Comparison of ENCODE assay signal across 1 cellular context in the genomic region with DNA sequence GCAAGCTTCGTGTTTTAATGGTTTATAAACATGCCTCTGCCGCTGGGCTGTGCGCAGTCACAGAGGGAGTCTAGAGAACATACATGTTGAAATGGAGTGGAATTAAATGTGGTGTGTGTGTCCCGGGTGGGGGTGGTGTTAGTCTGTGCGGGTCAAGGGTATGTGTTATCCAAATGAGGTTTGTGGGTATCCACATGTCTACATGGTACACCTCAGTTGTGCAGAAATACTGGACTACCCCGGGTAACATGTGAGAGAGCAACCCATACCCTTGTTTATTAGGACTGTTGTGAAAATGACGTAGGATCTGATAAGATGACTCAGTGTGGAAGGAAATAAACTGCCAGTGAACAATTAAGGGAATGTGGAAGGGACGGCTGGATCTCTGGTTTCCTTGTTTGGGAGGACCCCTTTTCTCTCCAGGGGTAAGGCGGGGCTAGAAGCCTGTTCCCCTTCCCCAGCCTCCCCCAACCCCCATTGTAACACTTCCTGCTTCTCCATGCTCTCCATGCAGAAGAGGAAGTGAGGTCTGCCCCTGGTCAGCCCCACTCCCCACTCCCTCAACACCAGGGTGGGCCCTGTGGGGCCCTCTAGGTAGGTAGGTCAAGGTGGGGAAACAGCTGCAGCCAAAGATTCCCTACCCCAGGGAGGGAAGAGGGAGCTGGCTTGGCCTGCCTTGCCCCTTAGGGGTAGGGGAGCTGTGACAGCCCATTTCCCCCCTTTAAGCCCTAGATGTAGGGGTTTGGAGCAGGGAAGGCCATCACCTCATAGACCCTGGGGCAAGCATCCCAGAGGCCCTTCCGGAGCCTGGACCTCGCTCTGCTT.
TF ChIP-seq lines count a peak whose summit lies in the region.

No MANE protein-coding gene starts in this region.

TF ChIP-seq in K562, 482 proteins besides CTCF, POLR2A, EP300 and RAD21 (continued from another document and continues in another):
- TF ChIP-seq, protein P1, sequence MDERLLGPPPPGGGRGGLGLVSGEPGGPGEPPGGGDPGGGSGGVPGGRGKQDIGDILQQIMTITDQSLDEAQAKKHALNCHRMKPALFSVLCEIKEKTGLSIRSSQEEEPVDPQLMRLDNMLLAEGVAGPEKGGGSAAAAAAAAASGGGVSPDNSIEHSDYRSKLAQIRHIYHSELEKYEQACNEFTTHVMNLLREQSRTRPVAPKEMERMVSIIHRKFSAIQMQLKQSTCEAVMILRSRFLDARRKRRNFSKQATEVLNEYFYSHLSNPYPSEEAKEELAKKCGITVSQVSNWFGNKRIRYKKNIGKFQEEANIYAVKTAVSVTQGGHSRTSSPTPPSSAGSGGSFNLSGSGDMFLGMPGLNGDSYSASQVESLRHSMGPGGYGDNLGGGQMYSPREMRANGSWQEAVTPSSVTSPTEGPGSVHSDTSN (CRISPR knock-in tag; IDR thresholded peaks at IDR 0.05; ENCODE audit: low read depth) = no peak
- TF ChIP-seq, protein P1 (tag; conservative IDR thresholded peaks at IDR 0.05; ENCODE audit: low read depth) = no peak
- TF ChIP-seq ZNF699 (CRISPR knock-in tag; IDR thresholded peaks at IDR 0.05; ENCODE audit: insufficient replicate concordance) = no peak
- TF ChIP-seq FOS (IDR thresholded peaks at IDR 0.05; ENCODE audit: extremely low read depth, insufficient read length) = no peak
- TF ChIP-seq, protein P2, sequence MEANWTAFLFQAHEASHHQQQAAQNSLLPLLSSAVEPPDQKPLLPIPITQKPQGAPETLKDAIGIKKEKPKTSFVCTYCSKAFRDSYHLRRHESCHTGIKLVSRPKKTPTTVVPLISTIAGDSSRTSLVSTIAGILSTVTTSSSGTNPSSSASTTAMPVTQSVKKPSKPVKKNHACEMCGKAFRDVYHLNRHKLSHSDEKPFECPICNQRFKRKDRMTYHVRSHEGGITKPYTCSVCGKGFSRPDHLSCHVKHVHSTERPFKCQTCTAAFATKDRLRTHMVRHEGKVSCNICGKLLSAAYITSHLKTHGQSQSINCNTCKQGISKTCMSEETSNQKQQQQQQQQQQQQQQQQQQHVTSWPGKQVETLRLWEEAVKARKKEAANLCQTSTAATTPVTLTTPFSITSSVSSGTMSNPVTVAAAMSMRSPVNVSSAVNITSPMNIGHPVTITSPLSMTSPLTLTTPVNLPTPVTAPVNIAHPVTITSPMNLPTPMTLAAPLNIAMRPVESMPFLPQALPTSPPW (CRISPR knock-in tag; IDR thresholded peaks at IDR 0.05) = peak; percentile 48; the same call in 1 of the 2 replicates
- TF ChIP-seq, protein P3, sequence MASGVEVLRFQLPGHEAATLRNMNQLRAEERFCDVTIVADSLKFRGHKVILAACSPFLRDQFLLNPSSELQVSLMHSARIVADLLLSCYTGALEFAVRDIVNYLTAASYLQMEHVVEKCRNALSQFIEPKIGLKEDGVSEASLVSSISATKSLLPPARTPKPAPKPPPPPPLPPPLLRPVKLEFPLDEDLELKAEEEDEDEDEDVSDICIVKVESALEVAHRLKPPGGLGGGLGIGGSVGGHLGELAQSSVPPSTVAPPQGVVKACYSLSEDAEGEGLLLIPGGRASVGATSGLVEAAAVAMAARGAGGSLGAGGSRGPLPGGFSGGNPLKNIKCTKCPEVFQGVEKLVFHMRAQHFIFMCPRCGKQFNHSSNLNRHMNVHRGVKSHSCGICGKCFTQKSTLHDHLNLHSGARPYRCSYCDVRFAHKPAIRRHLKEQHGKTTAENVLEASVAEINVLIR (CRISPR knock-in tag; IDR thresholded peaks at IDR 0.05) = peak; percentile 74
- no peak for TF ChIP-seq ADNP (tag; IDR thresholded peaks at IDR 0.05)
- TF ChIP-seq MIER1 (IDR thresholded peaks at IDR 0.05; ENCODE audit: low read depth) = no peak
- TF ChIP-seq, protein P4, sequence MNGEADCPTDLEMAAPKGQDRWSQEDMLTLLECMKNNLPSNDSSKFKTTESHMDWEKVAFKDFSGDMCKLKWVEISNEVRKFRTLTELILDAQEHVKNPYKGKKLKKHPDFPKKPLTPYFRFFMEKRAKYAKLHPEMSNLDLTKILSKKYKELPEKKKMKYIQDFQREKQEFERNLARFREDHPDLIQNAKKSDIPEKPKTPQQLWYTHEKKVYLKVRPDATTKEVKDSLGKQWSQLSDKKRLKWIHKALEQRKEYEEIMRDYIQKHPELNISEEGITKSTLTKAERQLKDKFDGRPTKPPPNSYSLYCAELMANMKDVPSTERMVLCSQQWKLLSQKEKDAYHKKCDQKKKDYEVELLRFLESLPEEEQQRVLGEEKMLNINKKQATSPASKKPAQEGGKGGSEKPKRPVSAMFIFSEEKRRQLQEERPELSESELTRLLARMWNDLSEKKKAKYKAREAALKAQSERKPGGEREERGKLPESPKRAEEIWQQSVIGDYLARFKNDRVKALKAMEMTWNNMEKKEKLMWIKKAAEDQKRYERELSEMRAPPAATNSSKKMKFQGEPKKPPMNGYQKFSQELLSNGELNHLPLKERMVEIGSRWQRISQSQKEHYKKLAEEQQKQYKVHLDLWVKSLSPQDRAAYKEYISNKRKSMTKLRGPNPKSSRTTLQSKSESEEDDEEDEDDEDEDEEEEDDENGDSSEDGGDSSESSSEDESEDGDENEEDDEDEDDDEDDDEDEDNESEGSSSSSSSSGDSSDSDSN (IDR thresholded peaks at IDR 0.05; ENCODE audit: borderline replicate concordance in 1 of 2, low read depth in 2 of 2, low read length in 2 of 2) = no peak
- TF ChIP-seq LCOR (CRISPR knock-in tag; IDR thresholded peaks at IDR 0.05) = no peak
- TF ChIP-seq ZEB2 (IDR thresholded peaks at IDR 0.05) = no peak
- TF ChIP-seq U2AF1 (optimal IDR thresholded peaks at IDR 0.05; ENCODE audit: low read depth, low read length) = no peak
- TF ChIP-seq CBX5 (IDR thresholded peaks at IDR 0.05; ENCODE audit: borderline replicate concordance, low read depth) = no peak
- TF ChIP-seq KLF1 (tag; IDR thresholded peaks at IDR 0.05) = no peak
- no peak for TF ChIP-seq KHSRP (IDR thresholded peaks at IDR 0.05)
- TF ChIP-seq, protein P5, sequence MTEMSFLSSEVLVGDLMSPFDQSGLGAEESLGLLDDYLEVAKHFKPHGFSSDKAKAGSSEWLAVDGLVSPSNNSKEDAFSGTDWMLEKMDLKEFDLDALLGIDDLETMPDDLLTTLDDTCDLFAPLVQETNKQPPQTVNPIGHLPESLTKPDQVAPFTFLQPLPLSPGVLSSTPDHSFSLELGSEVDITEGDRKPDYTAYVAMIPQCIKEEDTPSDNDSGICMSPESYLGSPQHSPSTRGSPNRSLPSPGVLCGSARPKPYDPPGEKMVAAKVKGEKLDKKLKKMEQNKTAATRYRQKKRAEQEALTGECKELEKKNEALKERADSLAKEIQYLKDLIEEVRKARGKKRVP (CRISPR knock-in tag; IDR thresholded peaks at IDR 0.05) = peak; percentile 71
- peak; percentile 55 for TF ChIP-seq PTTG1 (tag; IDR thresholded peaks at IDR 0.05; ENCODE audit: low read depth)
- no peak for TF ChIP-seq ZNF224 (CRISPR knock-in tag; IDR thresholded peaks at IDR 0.05)
- peak; percentile 49; the same call in 1 of the 2 replicates for TF ChIP-seq CREB1 (IDR thresholded peaks at IDR 0.05)
- peak; percentile 80; the same call in 1 of the 2 replicates for TF ChIP-seq CREB1 (CRISPR knock-in tag; IDR thresholded peaks at IDR 0.05)
- peak; percentile 43; the same call in 1 of the 2 replicates for TF ChIP-seq FOXK1 (CRISPR knock-in tag; IDR thresholded peaks at IDR 0.05; ENCODE audit: borderline replicate concordance)
- TF ChIP-seq TBL1XR1 (IDR thresholded peaks at IDR 0.05; ENCODE audit: low read length in 2 of 2) = no peak
- TF ChIP-seq ZNF589 (CRISPR knock-in tag; IDR thresholded peaks at IDR 0.05; ENCODE audit: low read depth) = peak; percentile 94
- no peak for TF ChIP-seq KLF16 (IDR thresholded peaks at IDR 0.05)
- TF ChIP-seq KDM4B (IDR thresholded peaks at IDR 0.05; ENCODE audit: borderline replicate concordance in 2 of 2, low read depth in 1 of 2) = no peak
- no peak for TF ChIP-seq ZSCAN29 (IDR thresholded peaks at IDR 0.05)
- peak; percentile 89; the same call in 1 of the 2 replicates for TF ChIP-seq ZNF197 (CRISPR knock-in tag; IDR thresholded peaks at IDR 0.05; ENCODE audit: low read depth)
- TF ChIP-seq SRSF1 (IDR thresholded peaks at IDR 0.05; ENCODE audit: low read depth, low read length) = no peak
- TF ChIP-seq, protein P6, sequence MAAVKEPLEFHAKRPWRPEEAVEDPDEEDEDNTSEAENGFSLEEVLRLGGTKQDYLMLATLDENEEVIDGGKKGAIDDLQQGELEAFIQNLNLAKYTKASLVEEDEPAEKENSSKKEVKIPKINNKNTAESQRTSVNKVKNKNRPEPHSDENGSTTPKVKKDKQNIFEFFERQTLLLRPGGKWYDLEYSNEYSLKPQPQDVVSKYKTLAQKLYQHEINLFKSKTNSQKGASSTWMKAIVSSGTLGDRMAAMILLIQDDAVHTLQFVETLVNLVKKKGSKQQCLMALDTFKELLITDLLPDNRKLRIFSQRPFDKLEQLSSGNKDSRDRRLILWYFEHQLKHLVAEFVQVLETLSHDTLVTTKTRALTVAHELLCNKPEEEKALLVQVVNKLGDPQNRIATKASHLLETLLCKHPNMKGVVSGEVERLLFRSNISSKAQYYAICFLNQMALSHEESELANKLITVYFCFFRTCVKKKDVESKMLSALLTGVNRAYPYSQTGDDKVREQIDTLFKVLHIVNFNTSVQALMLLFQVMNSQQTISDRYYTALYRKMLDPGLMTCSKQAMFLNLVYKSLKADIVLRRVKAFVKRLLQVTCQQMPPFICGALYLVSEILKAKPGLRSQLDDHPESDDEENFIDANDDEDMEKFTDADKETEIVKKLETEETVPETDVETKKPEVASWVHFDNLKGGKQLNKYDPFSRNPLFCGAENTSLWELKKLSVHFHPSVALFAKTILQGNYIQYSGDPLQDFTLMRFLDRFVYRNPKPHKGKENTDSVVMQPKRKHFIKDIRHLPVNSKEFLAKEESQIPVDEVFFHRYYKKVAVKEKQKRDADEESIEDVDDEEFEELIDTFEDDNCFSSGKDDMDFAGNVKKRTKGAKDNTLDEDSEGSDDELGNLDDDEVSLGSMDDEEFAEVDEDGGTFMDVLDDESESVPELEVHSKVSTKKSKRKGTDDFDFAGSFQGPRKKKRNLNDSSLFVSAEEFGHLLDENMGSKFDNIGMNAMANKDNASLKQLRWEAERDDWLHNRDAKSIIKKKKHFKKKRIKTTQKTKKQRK (IDR thresholded peaks at IDR 0.05; ENCODE audit: borderline replicate concordance, low read depth, low read length) = no peak
- peak; percentile 39; the same call in 1 of the 2 replicates for TF ChIP-seq TAF7 (tag; IDR thresholded peaks at IDR 0.05)
- TF ChIP-seq CSDE1 (IDR thresholded peaks at IDR 0.05) = no peak
- TF ChIP-seq, protein P7, sequence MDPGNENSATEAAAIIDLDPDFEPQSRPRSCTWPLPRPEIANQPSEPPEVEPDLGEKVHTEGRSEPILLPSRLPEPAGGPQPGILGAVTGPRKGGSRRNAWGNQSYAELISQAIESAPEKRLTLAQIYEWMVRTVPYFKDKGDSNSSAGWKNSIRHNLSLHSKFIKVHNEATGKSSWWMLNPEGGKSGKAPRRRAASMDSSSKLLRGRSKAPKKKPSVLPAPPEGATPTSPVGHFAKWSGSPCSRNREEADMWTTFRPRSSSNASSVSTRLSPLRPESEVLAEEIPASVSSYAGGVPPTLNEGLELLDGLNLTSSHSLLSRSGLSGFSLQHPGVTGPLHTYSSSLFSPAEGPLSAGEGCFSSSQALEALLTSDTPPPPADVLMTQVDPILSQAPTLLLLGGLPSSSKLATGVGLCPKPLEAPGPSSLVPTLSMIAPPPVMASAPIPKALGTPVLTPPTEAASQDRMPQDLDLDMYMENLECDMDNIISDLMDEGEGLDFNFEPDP (CRISPR knock-in tag; IDR thresholded peaks at IDR 0.05) = no peak
- TF ChIP-seq, protein P8, sequence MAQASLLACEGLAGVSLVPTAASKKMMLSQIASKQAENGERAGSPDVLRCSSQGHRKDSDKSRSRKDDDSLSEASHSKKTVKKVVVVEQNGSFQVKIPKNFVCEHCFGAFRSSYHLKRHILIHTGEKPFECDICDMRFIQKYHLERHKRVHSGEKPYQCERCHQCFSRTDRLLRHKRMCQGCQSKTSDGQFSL (CRISPR knock-in tag; IDR thresholded peaks at IDR 0.05) = peak; percentile 57; the same call in 1 of the 2 replicates
- TF ChIP-seq, protein P8 (tag; IDR thresholded peaks at IDR 0.05) = 0 out of 4 replicates have a peak, but pooled peaks of 1 of the 2 experiments have one; percentile 20
- TF ChIP-seq SAFB2 (IDR thresholded peaks at IDR 0.05; ENCODE audit: borderline replicate concordance, low read depth, low read length, severe bottlenecking) = no peak
- TF ChIP-seq, protein P9, sequence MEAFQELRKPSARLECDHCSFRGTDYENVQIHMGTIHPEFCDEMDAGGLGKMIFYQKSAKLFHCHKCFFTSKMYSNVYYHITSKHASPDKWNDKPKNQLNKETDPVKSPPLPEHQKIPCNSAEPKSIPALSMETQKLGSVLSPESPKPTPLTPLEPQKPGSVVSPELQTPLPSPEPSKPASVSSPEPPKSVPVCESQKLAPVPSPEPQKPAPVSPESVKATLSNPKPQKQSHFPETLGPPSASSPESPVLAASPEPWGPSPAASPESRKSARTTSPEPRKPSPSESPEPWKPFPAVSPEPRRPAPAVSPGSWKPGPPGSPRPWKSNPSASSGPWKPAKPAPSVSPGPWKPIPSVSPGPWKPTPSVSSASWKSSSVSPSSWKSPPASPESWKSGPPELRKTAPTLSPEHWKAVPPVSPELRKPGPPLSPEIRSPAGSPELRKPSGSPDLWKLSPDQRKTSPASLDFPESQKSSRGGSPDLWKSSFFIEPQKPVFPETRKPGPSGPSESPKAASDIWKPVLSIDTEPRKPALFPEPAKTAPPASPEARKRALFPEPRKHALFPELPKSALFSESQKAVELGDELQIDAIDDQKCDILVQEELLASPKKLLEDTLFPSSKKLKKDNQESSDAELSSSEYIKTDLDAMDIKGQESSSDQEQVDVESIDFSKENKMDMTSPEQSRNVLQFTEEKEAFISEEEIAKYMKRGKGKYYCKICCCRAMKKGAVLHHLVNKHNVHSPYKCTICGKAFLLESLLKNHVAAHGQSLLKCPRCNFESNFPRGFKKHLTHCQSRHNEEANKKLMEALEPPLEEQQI (IDR thresholded peaks at IDR 0.05) = no peak
- no peak for TF ChIP-seq ZZZ3 (IDR thresholded peaks at IDR 0.05)
- no peak for TF ChIP-seq NFATC3 (IDR thresholded peaks at IDR 0.05)
- TF ChIP-seq RBM25 (IDR thresholded peaks at IDR 0.05; ENCODE audit: low read depth, low read length, severe bottlenecking) = no peak
- TF ChIP-seq GTF2E2 (tag; IDR thresholded peaks at IDR 0.05) = no peak
- no peak for TF ChIP-seq ZNF408 (CRISPR knock-in tag; IDR thresholded peaks at IDR 0.05; ENCODE audit: low read depth)
- TF ChIP-seq NR2C2 (CRISPR knock-in tag; IDR thresholded peaks at IDR 0.05) = no peak
- TF ChIP-seq NR2C2 (tag; IDR thresholded peaks at IDR 0.05) = peak; percentile 50; the same call in 1 of the 2 replicates
- TF ChIP-seq ZNF75A (CRISPR knock-in tag; IDR thresholded peaks at IDR 0.05) = no peak
